27 cellular contexts compared by ENCODE assay signal in the genomic region with DNA sequence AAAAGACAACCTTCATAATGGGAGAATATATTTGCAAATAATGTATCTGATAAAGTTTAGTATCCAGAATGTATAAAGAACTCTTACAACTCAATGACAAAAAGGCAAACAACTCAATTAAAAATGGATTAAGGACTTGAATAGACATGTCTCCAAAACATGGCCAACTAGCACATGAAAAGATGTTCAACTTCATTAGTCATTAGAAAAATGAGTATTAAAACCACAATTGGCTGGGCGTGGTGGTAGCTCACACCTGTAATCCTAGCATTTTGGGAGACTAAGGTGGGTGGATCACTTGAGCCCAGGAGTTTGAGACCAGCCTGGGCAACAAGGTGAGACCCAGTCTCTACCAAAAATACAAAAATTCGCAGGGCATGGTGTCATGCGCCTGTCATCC.
"Had no signal": no experiment of that assay in that cellular context is flagged by ENCODE, and none has a peak within 500 bp of the region (broad histone marks: within the 10 kb centered on the region; RNA-seq: fewer than 3 reads in every experiment).

No MANE protein-coding gene starts in this region.

- H3K27me3 ChIP-seq: heart left ventricle, neural progenitor cell, neutrophil, ovary, spleen, testis, thyroid gland, transverse colon, upper lobe of left lung, vagina had no signal

- H3K27ac ChIP-seq: heart left ventricle, left ventricle myocardium inferior, neural progenitor cell, neutrophil, ovary, spleen, testis, thyroid gland, transverse colon, upper lobe of left lung, vagina had no signal

- ATAC-seq: heart left ventricle; natural killer cell; right cardiac atrium; sciatic nerve; stimulated activated effector memory CD8-positive, alpha-beta T cell treated with anti-CD3 and anti-CD28 coated beads, Interleukin-12 subunit alpha, Interleukin-12 subunit beta, amount 100 ng/mL, for 72 hours had no signal

- H3K4me1 ChIP-seq: heart left ventricle, left ventricle myocardium inferior, neural progenitor cell, spleen, testis, thyroid gland, transverse colon, upper lobe of left lung, vagina had no signal

- H3K36me3 ChIP-seq: heart left ventricle, left ventricle myocardium inferior, neural progenitor cell, neutrophil, ovary, spleen, thyroid gland, transverse colon, upper lobe of left lung, vagina had no signal

- H3K4me3 ChIP-seq: heart left ventricle, left ventricle myocardium inferior, neural progenitor cell, ovary, spleen, testis, thyroid gland, transverse colon, upper lobe of left lung, vagina had no signal

- H3K9me3 ChIP-seq: heart left ventricle, left ventricle myocardium inferior, neutrophil, ovary, testis, thyroid gland, transverse colon, upper lobe of left lung, vagina had no signal

- DNase-seq: heart left ventricle; hypothalamus; immature natural killer cell; left ventricle myocardium inferior; mesenchymal stem cell; naive B cell; natural killer cell; nephron progenitor cell; occipital lobe; ovary; retina; right cardiac atrium; small intestine; spleen; stimulated activated CD4-positive, alpha-beta T cell treated with anti-CD3 and anti-CD28 coated beads, Interleukin-4, amount 100 ng/mL, for 24 hours; stimulated activated naive CD4-positive, alpha-beta T cell; substantia nigra; testis; thyroid gland; transverse colon; upper lobe of left lung had no signal

- FAIRE-seq: islet of Langerhans had no signal
